Comparison of ENCODE assay signal across 8 cellular contexts in genomic region chr7:79820387-79820786, GRCh38.
DNase-seq lines count a peak whose midpoint lies in the region; ATAC-seq and TF ChIP-seq lines count a peak whose summit lies in the region.

No MANE protein-coding gene starts in this region.

- H2AFZ ChIP-seq in osteoblast (ENCODE audit: low read length) = peak overlapping the region; percentile 83

- H3K27ac ChIP-seq in osteoblast (ENCODE audit: low read depth, low read length) = no peak overlapping the region
- H3K27ac ChIP-seq in ascending aorta = no peak overlapping the region

- H3K36me3 ChIP-seq in osteoblast (ENCODE audit: insufficient read depth, low read length) = no peaks in the 10 kb centered on the region
- no peaks in the 10 kb centered on the region for H3K36me3 ChIP-seq in ascending aorta

- ATAC-seq in GM21423 (IDR thresholded peaks at IDR 0.05; ENCODE audit: unreplicated experiment) = no peak
- ATAC-seq in HG03159 (IDR thresholded peaks at IDR 0.05; ENCODE audit: unreplicated experiment) = no peak

- no peaks in the 10 kb centered on the region for H3K9me3 ChIP-seq in osteoblast (ENCODE audit: low read depth, low read length)
- no peaks in the 10 kb centered on the region for H3K9me3 ChIP-seq in ascending aorta

- H3K4me2 ChIP-seq in osteoblast (ENCODE audit: insufficient read depth, low read length) = peak overlapping the region; percentile 59

- TF ChIP-seq CTCF in fibroblast of mammary gland (conservative IDR thresholded peaks at IDR 0.05; ENCODE audit: control insufficient read depth, insufficient read depth, low read depth, low read length) (no peak), osteoblast (IDR thresholded peaks at IDR 0.05; ENCODE audit: extremely low read depth, low read depth, low read length) (no peak), ascending aorta (IDR thresholded peaks at IDR 0.05) (no peak)

- DNase-seq in GM04504 (ENCODE audit: low read depth) = peak; percentile 48
- DNase-seq in NCI-H446 treated with DMSO at 0.1 percent for 48 hours (lab: John Stamatoyannopoulos, UW) = peak; percentile 77
- peak; percentile 53 for DNase-seq in fibroblast of mammary gland (ENCODE audit: low read depth)
- no peak for DNase-seq in osteoblast (ENCODE audit: insufficient read length, low spot score, missing footprints)
- DNase-seq in stimulated activated CD4-positive, alpha-beta T cell treated with anti-CD3 and anti-CD28 coated beads, Interleukin-4, amount 100 ng/mL, for 24 hours = no peak
- DNase-seq in ascending aorta (ENCODE audit: low spot score in 2 of 2) = no peak

- H3K27me3 ChIP-seq in osteoblast (ENCODE audit: insufficient read depth, low read length) (no peaks in the 10 kb centered on the region), ascending aorta (no peaks in the 10 kb centered on the region)

- H3K4me3 ChIP-seq in fibroblast of mammary gland (ENCODE audit: control insufficient read depth, low read depth, low read length) = no peak overlapping the region
- H3K4me3 ChIP-seq in osteoblast (ENCODE audit: insufficient read depth, low read length) = peak overlapping the region; percentile 33
- H3K4me3 ChIP-seq in ascending aorta = no peak overlapping the region

- H3K79me2 ChIP-seq in osteoblast (ENCODE audit: insufficient read depth, low read length) = no peaks in the 10 kb centered on the region

- intact Hi-C loops in ascending aorta (cut with DNase I) = no loop called here

- H4K20me1 ChIP-seq in osteoblast (ENCODE audit: insufficient read depth, low read length) = no peaks in the 10 kb centered on the region

- H3K4me1 ChIP-seq in osteoblast (ENCODE audit: insufficient read depth, low read length) (no peaks in the 10 kb centered on the region), ascending aorta (no peaks in the 10 kb centered on the region)

Comparison
In these comparisons a context has a peak if more than half of its experiments do, and no peak if none do; other contexts are left out.
1. DNase-seq: peak in GM04504 (single experiment), NCI-H446 treated with DMSO at 0.1 percent for 48 hours (single experiment) and fibroblast of mammary gland (single experiment); none in osteoblast (single experiment), stimulated activated CD4-positive, alpha-beta T cell treated with anti-CD3 and anti-CD28 coated beads, Interleukin-4, amount 100 ng/mL, for 24 hours (single experiment) and ascending aorta (0 of 2).